31 cellular contexts compared by ENCODE assay signal in genomic region chrX:103061486-103061885, GRCh38. TPM values are rescaled to one million over a fixed set of nuclear protein-coding genes. Genes with fewer than 3 reads are reported as not detected.
"Had no signal": no experiment of that assay in that cellular context is flagged by ENCODE, and none has a peak within 500 bp of the region (broad histone marks: within the 10 kb centered on the region; RNA-seq: fewer than 3 reads in every experiment).

No MANE protein-coding gene starts in this region.

- H3K4me3 ChIP-seq: adrenal gland, SK-N-MC had no signal

- H3K27ac ChIP-seq: adrenal gland, KMS-11, SK-N-MC, VCaP had no signal

- H3K4me1 ChIP-seq: adrenal gland had no signal

- H3K4me1 Mint-ChIP-seq: activated CD4-positive, alpha-beta memory T cell treated with anti-CD3 and anti-CD28 coated beads, Interleukin-2, amount 10 ng/mL, durations not matched to agents 7 days and 5 days; activated naive CD8-positive, alpha-beta T cell treated with anti-CD3 and anti-CD28 coated beads, Interleukin-2, amount 10 ng/mL, durations not matched to agents 7 days and 5 days; central memory CD8-positive, alpha-beta T cell had no signal

- H3K9me3 ChIP-seq: adrenal gland had no signal

- H3K36me3 ChIP-seq: adrenal gland had no signal

- DNase-seq: activated CD4-positive, alpha-beta memory T cell treated with anti-CD3 and anti-CD28 coated beads, Interleukin-2, amount 10 ng/mL, durations not matched to agents 7 days and 5 days; activated CD4-positive, alpha-beta T cell treated with anti-CD3 and anti-CD28 coated beads for 36 hours; activated CD4-positive, alpha-beta T cell treated with anti-CD3 and anti-CD28 coated beads, Interleukin-2, amount 50 U/mL, for 1 hour; activated CD4-positive, CD25-positive, alpha-beta regulatory T cell; activated naive CD4-positive, alpha-beta T cell treated with anti-CD3 and anti-CD28 coated beads, Interleukin-2, amount 50 U/mL, for 16 hours; activated naive CD8-positive, alpha-beta T cell treated with anti-CD3 and anti-CD28 coated beads, Interleukin-2, amount 10 ng/mL, durations not matched to agents 7 days and 5 days; activated T-cell treated with anti-CD3 and anti-CD28 coated beads for 4 hours; activated T-cell treated with anti-CD3 and anti-CD28 coated beads, Interleukin-2, amount 50 U/mL, for 72 hours; adrenal gland; anterior cingulate cortex; MM.1S; NCI-H1105 treated with DMSO at 0.1 percent for 48 hours; NCI-H1436 treated with DMSO at 0.1 percent for 48 hours; NCI-H187; NCI-H2171; NCI-H226; NCI-H510A; NCI-H526 treated with DMSO at 0.1 percent for 48 hours; NCI-H82; RPMI8226; T-cell; T-helper 2 cell had no signal

- H3K36me3 Mint-ChIP-seq: activated naive CD8-positive, alpha-beta T cell treated with anti-CD3 and anti-CD28 coated beads, Interleukin-2, amount 10 ng/mL, durations not matched to agents 7 days and 5 days; T-cell had no signal

- H3K27ac Mint-ChIP-seq: activated CD4-positive, alpha-beta memory T cell treated with anti-CD3 and anti-CD28 coated beads, Interleukin-2, amount 10 ng/mL, durations not matched to agents 7 days and 5 days; activated CD4-positive, alpha-beta T cell treated with anti-CD3 and anti-CD28 coated beads for 36 hours; activated naive CD8-positive, alpha-beta T cell treated with anti-CD3 and anti-CD28 coated beads, Interleukin-2, amount 10 ng/mL, durations not matched to agents 7 days and 5 days; activated T-cell treated with anti-CD3 and anti-CD28 coated beads, Interleukin-2, amount 50 U/mL, for 72 hours; activated T-helper 2 cell treated with anti-CD3 and anti-CD28 coated beads, Interferon-gamma antibody, Interleukin-2, Interleukin-4, amounts not matched to agents 10 μg/mL and 5 μg/mL and 100 μg/mL, durations not matched to agents 14 hours and 24 hours and 36 hours; T-cell had no signal

- H3K9me3 Mint-ChIP-seq: activated CD4-positive, alpha-beta memory T cell treated with anti-CD3 and anti-CD28 coated beads, Interleukin-2, amount 10 ng/mL, durations not matched to agents 7 days and 5 days; activated naive CD8-positive, alpha-beta T cell treated with anti-CD3 and anti-CD28 coated beads, Interleukin-2, amount 10 ng/mL, durations not matched to agents 7 days and 5 days; activated T-cell treated with anti-CD3 and anti-CD28 coated beads, Interleukin-2, amount 50 U/mL, for 72 hours; activated T-helper 2 cell treated with anti-CD3 and anti-CD28 coated beads, Interferon-gamma antibody, Interleukin-2, Interleukin-4, amounts not matched to agents 10 μg/mL and 5 μg/mL and 100 μg/mL, durations not matched to agents 14 hours and 24 hours and 36 hours; central memory CD8-positive, alpha-beta T cell; T-cell had no signal

- ATAC-seq: activated CD4-positive, alpha-beta T cell treated with anti-CD3 and anti-CD28 coated beads for 36 hours; activated T-cell treated with anti-CD3 and anti-CD28 coated beads, Interleukin-2, amount 50 U/mL, for 72 hours; Panc1; Right ventricle myocardium inferior; T-cell had no signal

- H3K4me2 ChIP-seq: KMS-11 had no signal

- H3K9ac ChIP-seq: KMS-11 had no signal

- H3K4me3 Mint-ChIP-seq: activated CD4-positive, alpha-beta memory T cell treated with anti-CD3 and anti-CD28 coated beads, Interleukin-2, amount 10 ng/mL, durations not matched to agents 7 days and 5 days; activated CD4-positive, alpha-beta T cell treated with anti-CD3 and anti-CD28 coated beads for 36 hours; activated naive CD8-positive, alpha-beta T cell treated with anti-CD3 and anti-CD28 coated beads, Interleukin-2, amount 10 ng/mL, durations not matched to agents 7 days and 5 days; activated T-cell treated with anti-CD3 and anti-CD28 coated beads, Interleukin-2, amount 50 U/mL, for 72 hours; central memory CD8-positive, alpha-beta T cell; T-cell had no signal

RNA-seq across cellular contexts. Expression of gene BEX1, which starts 2.5 kb away (rescaled TPM):
- total RNA-seq: activated CD4-positive, alpha-beta memory T cell treated with anti-CD3 and anti-CD28 coated beads, Interleukin-2, amount 10 ng/mL, durations not matched to agents 7 days and 5 days; activated naive CD8-positive, alpha-beta T cell treated with anti-CD3 and anti-CD28 coated beads, Interleukin-2, amount 10 ng/mL, durations not matched to agents 7 days and 5 days; activated T-helper 2 cell treated with anti-CD3 and anti-CD28 coated beads, Interferon-gamma antibody, Interleukin-2, Interleukin-4, amounts not matched to agents 10 μg/mL and 5 μg/mL and 100 μg/mL, durations not matched to agents 14 hours and 24 hours and 36 hours; OCI-LY7 had no signal

RNA-seq across cellular contexts. Expression of gene NXF3, which starts 31.5 kb away (rescaled TPM):
- total RNA-seq: activated CD4-positive, alpha-beta memory T cell treated with anti-CD3 and anti-CD28 coated beads, Interleukin-2, amount 10 ng/mL, durations not matched to agents 7 days and 5 days; activated CD4-positive, alpha-beta T cell treated with anti-CD3 and anti-CD28 coated beads for 36 hours; activated CD8-positive, alpha-beta memory T cell treated with anti-CD3 and anti-CD28 coated beads for 36 hours; activated naive CD8-positive, alpha-beta T cell treated with anti-CD3 and anti-CD28 coated beads, Interleukin-2, amount 10 ng/mL, durations not matched to agents 7 days and 5 days; activated T-helper 2 cell treated with anti-CD3 and anti-CD28 coated beads, Interferon-gamma antibody, Interleukin-2, Interleukin-4, amounts not matched to agents 10 μg/mL and 5 μg/mL and 100 μg/mL, durations not matched to agents 14 hours and 24 hours and 36 hours; OCI-LY7; T-cell had no signal
